In genomic region chr12:50283230-50283923, GRCh38 we compare ENCODE assay signal across 8 cellular contexts. TPM values are rescaled to one million over a fixed set of nuclear protein-coding genes. Genes with fewer than 3 reads are reported as not detected.
A peak's percentile ranks its signal among the peaks of the same experiment; 100 is the strongest.
DNase-seq lines count a peak whose midpoint lies in the region; ATAC-seq and TF ChIP-seq lines count a peak whose summit lies in the region.

TSS of gene LIMA1 (minus strand) at chr12:50283520. CDS start at chr12:50248751, 34,769 bp downstream.

- H3K79me2 ChIP-seq in hepatocyte: peaks cover 56% of the 10 kb centered on the region

- H3K27ac ChIP-seq in hepatocyte: peak within 1 kb of the TSS; percentile 92

- H3K4me1 ChIP-seq in hepatocyte (ENCODE audit: insufficient read depth): peaks cover 15% of the 10 kb centered on the region

- peak within 1 kb of the TSS; percentile 76 for H3K4me2 ChIP-seq in hepatocyte

- peak; percentile 91 for DNase-seq in NCI-H2029 (lab: John Stamatoyannopoulos, UW)
- DNase-seq in T-helper 9 cell: peak; percentile 89
- peak; percentile 96 for DNase-seq in astrocyte of the hippocampus (ENCODE audit: low read depth, low spot score)
- DNase-seq in hepatocyte (ENCODE audit: low spot score): peak; percentile 96
- DNase-seq in retina: peak; percentile 92
- no peak for DNase-seq in amniotic stem cell (lab: John Stamatoyannopoulos, UW)

- H3K36me3 ChIP-seq in hepatocyte (replicated peaks; ENCODE audit: insufficient read depth, low read depth): no peaks in the 10 kb centered on the region

- no peaks in the 10 kb centered on the region for H3K27me3 ChIP-seq in hepatocyte

- ATAC-seq in GM18498 (IDR thresholded peaks at IDR 0.05; ENCODE audit: unreplicated experiment) (peak; percentile 97), HG02970 (IDR thresholded peaks at IDR 0.05; ENCODE audit: low FRiP score, unreplicated experiment) (peak; percentile 70)

- no peak for TF ChIP-seq CTCF in hepatocyte (IDR thresholded peaks at IDR 0.05; ENCODE audit: poor library complexity)

- no peaks in the 10 kb centered on the region for H4K20me1 ChIP-seq in hepatocyte (ENCODE audit: insufficient read depth, poor library complexity, severe bottlenecking)

- no peaks in the 10 kb centered on the region for H3K9me2 ChIP-seq in hepatocyte (replicated peaks; ENCODE audit: insufficient read depth)

- no peaks in the 10 kb centered on the region for H3K9me3 ChIP-seq in hepatocyte (ENCODE audit: low read depth)

- peak within 1 kb of the TSS; percentile 77 for H3K4me3 ChIP-seq in hepatocyte

- peak within 1 kb of the TSS; percentile 87 for H2AFZ ChIP-seq in hepatocyte

- 1% methylated on average over 48 of the region's 52 CpGs for WGBS in hepatocyte (ENCODE audit: low lambda C conversion rate, missing lambda C conversion rate)

RNA-seq across cellular contexts. Expression of gene LIMA1, which starts in this region (rescaled TPM):
- total RNA-seq in hepatocyte: 84.4 and 93.3 TPM in 2 replicates
- polyA plus RNA-seq in hepatocyte: 54.8 and 59.7 TPM in 2 replicates
